In the genomic region with DNA sequence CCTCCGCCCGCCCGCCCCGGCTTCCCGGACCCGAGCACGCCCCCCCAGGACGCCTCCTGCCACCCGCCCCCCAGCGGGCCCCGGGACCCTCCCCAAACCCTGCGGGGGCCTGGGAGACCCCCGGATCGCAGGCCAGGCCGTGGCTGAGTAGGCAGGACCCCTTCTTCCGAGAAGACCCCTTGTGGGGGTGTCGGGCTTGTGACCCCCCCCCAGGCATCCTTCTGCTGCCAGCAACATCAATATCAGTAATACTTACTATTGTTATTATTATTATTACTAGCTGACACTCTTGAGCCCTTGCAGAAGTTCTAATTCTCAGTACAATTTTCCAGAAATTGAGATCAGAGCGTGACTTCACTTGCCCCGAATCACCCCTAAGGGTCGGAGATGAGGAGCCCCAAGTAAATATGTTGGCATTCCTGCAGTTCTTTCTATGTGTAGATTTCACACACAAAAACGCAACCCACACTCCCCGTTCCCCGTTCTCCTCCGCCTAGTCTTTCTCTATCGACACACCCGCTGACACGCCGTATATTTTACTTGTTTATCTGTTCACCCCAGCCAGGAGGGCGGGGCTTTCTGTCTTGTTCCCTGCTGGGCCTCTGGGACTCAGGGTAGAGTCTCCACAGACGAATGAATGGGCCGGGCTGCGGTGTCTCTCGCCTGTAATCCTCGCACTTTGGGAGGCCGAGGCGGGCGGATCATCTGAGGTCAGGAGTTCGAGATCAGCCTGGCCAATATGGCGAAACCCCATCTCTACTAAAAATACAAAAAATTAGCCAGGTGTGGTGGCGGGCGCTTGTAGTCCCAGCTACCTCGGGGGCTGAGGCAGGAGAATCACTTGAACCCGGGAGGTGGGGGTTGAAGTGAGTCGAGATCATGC, we compare ENCODE assay signal across 1 cellular context.
A peak's percentile ranks its signal among the peaks of the same experiment; 100 is the strongest.
TF ChIP-seq lines count a peak whose summit lies in the region.

No MANE protein-coding gene starts in this region.

TF ChIP-seq in H1, 55 proteins besides CTCF, POLR2A, EP300 and RAD21:
- no peak for TF ChIP-seq ASH2L (IDR thresholded peaks at IDR 0.05; ENCODE audit: low read length)
- TF ChIP-seq SIRT6 (IDR thresholded peaks at IDR 0.05; ENCODE audit: low read length): no peak
- TF ChIP-seq TBP (IDR thresholded peaks at IDR 0.05; ENCODE audit: low read depth, low read length): peak; percentile 30; the same call in 1 of the 2 replicates
- no peak for TF ChIP-seq POLR2AphosphoS5 (IDR thresholded peaks at IDR 0.05; ENCODE audit: low read depth, low read length)
- TF ChIP-seq CBX8 (IDR thresholded peaks at IDR 0.05; ENCODE audit: borderline replicate concordance, low read depth, low read length): no peak
- TF ChIP-seq BRCA1 (IDR thresholded peaks at IDR 0.05; ENCODE audit: low read depth, low read length): no peak
